1 cellular context compared by ENCODE assay signal in the genomic region with DNA sequence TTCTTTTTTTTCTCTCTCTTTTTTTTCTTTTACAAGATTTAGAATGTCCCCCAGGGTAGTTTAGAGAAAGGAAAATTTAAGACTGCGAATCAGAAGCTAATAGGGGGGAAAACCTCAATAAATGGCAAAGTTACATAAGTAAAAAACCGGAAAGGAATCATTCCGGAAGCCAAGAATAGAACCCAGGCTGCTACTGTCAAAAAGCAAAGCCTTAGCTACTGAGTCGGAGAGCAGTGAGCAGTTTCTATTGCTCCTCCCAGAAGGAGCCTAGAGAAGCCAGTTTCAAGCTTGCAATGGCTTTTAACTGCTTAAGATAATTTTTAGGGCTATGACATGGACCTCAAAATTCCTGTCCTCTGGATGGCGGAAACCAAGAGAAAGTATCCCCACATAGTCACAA.
TF ChIP-seq lines count a peak whose summit lies in the region.

No MANE protein-coding gene starts in this region.

TF ChIP-seq in endothelial cell of umbilical vein, 7 proteins besides CTCF, POLR2A, EP300 and RAD21 (continued from another document):
- TF ChIP-seq JUN (IDR thresholded peaks at IDR 0.05; ENCODE audit: borderline replicate concordance, insufficient read depth, insufficient read length, low read depth) (no peak), EZH2 (IDR thresholded peaks at IDR 0.05; ENCODE audit: borderline replicate concordance, low read depth, low read length, severe bottlenecking) (no peak), MYC (IDR thresholded peaks at IDR 0.05; ENCODE audit: low read depth, low read length) (no peak), GATA2 (IDR thresholded peaks at IDR 0.05; ENCODE audit: insufficient read depth, insufficient read length, low read depth, low read length) (no peak), POLR2AphosphoS5 (IDR thresholded peaks at IDR 0.05; ENCODE audit: insufficient read depth, low read depth, low read length) (no peak)
